ENCODE assay signal across 8 cellular contexts in the genomic region with DNA sequence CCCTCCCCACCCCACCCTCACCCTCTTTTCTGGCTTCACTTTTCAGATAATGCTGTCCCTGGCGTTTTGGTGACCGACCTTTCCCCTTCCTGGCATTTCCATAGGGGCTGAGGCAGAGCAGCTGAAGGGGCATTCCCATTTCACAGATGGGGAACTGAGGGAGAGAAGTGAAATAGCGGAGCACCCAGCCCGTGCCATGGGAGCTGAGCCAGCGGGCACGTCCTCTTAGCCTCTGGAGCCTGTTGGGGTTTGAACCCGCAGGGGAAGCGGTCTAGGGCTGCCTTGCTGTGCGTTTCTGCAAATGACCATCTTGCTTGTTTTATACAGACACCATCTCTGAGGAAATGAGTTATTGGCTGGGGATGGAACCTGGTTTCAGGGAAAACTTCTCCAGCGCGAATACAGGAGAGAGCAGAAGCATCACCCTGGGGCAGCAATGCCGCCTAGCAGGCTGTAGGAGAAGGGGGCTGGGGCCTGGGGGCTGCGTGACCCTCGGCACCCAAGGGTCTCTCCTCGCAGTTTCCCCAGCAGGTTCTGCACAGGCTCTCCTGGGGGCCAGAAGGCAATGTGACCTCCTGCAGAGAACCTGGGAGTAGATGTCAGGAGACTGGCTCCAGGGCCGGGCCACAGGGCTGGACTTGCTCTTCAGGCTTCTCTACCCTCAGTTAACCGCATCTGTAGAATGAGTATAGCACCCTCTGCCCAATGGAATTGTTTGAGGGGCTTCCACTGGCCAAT. TPM values are rescaled to one million over a fixed set of nuclear protein-coding genes. Genes with fewer than 3 reads are reported as not detected.
A peak's percentile ranks its signal among the peaks of the same experiment; 100 is the strongest.
DNase-seq lines count a peak whose midpoint lies in the region; ATAC-seq and TF ChIP-seq lines count a peak whose summit lies in the region.

No MANE protein-coding gene starts in this region.

- DNase-seq in stimulated activated CD4-positive, alpha-beta T cell treated with anti-CD3 and anti-CD28 coated beads, Interleukin-4, amount 100 ng/mL, for 1 hour: peak; percentile 15
- DNase-seq in stimulated activated CD4-positive, alpha-beta T cell treated with anti-CD3 and anti-CD28 coated beads, Interleukin-12 subunit alpha, Interleukin-12 subunit beta, amount 100 ng/mL, for 4 hours: no peak
- peak; percentile 43 for DNase-seq in activated naive CD8-positive, alpha-beta T cell treated with anti-CD3 and anti-CD28 coated beads, Interleukin-2, amount 10 ng/mL, durations not matched to agents 7 days and 5 days
- DNase-seq in kidney glomerular epithelial cell (lab: John Stamatoyannopoulos, UW) (peak; percentile 19), suprapubic skin (ENCODE audit: low spot score in 2 of 2) (peak in 1 of 2 donors; percentile 64), DMS153 (lab: John Stamatoyannopoulos, UW) (no peak), NCI-H187 treated with DMSO at 0.1 percent for 48 hours (lab: John Stamatoyannopoulos, UW) (no peak)

- no peaks in the 10 kb centered on the region for H3K27me3 ChIP-seq in suprapubic skin

- no peak for TF ChIP-seq CTCF in suprapubic skin (IDR thresholded peaks at IDR 0.05)

- no peak for TF ChIP-seq POLR2A in suprapubic skin (IDR thresholded peaks at IDR 0.05)

- ATAC-seq in activated naive CD8-positive, alpha-beta T cell treated with anti-CD3 and anti-CD28 coated beads, Interleukin-2, amount 10 ng/mL, durations not matched to agents 7 days and 5 days (ENCODE audit: low read depth): no peak
- no peak for ATAC-seq in GM18870 (IDR thresholded peaks at IDR 0.05; ENCODE audit: unreplicated experiment)

- H3K4me3 Mint-ChIP-seq in activated naive CD8-positive, alpha-beta T cell treated with anti-CD3 and anti-CD28 coated beads, Interleukin-2, amount 10 ng/mL, durations not matched to agents 7 days and 5 days: peak overlapping the region; percentile 98

- H3K36me3 ChIP-seq in suprapubic skin: no peaks in the 10 kb centered on the region

- 34% methylated on average over 12 of the region's 17 CpGs for WGBS in suprapubic skin

- peak overlapping the region; percentile 86 for H3K27ac Mint-ChIP-seq in activated naive CD8-positive, alpha-beta T cell treated with anti-CD3 and anti-CD28 coated beads, Interleukin-2, amount 10 ng/mL, durations not matched to agents 7 days and 5 days

- H3K4me1 Mint-ChIP-seq in activated naive CD8-positive, alpha-beta T cell treated with anti-CD3 and anti-CD28 coated beads, Interleukin-2, amount 10 ng/mL, durations not matched to agents 7 days and 5 days: peaks cover 37% of the 10 kb centered on the region

- no peaks in the 10 kb centered on the region for H3K9me3 Mint-ChIP-seq in activated naive CD8-positive, alpha-beta T cell treated with anti-CD3 and anti-CD28 coated beads, Interleukin-2, amount 10 ng/mL, durations not matched to agents 7 days and 5 days

- peak overlapping the region; percentile 88 for H3K4me3 ChIP-seq in suprapubic skin

- peaks cover 19% of the 10 kb centered on the region for H3K4me1 ChIP-seq in suprapubic skin

- TF ChIP-seq EP300 in suprapubic skin (IDR thresholded peaks at IDR 0.05): no peak

- POLR2A ChIA-PET in activated naive CD8-positive, alpha-beta T cell treated with anti-CD3 and anti-CD28 coated beads, Interleukin-2, amount 10 ng/mL, durations not matched to agents 7 days and 5 days (lab: Charles Lee): no interaction called here

- H3K36me3 Mint-ChIP-seq in activated naive CD8-positive, alpha-beta T cell treated with anti-CD3 and anti-CD28 coated beads, Interleukin-2, amount 10 ng/mL, durations not matched to agents 7 days and 5 days: peaks cover 20% of the 10 kb centered on the region

- H3K27ac ChIP-seq in suprapubic skin: no peak overlapping the region

- peaks cover 12% of the 10 kb centered on the region for H3K27me3 Mint-ChIP-seq in activated naive CD8-positive, alpha-beta T cell treated with anti-CD3 and anti-CD28 coated beads, Interleukin-2, amount 10 ng/mL, durations not matched to agents 7 days and 5 days

- no peaks in the 10 kb centered on the region for H3K9me3 ChIP-seq in suprapubic skin

RNA-seq across cellular contexts. Expression of gene PTPRJ, which starts 1.5 kb away (rescaled TPM):
- 10 to 100 TPM; 51.5 to 53.5 TPM for total RNA-seq in activated naive CD8-positive, alpha-beta T cell treated with anti-CD3 and anti-CD28 coated beads, Interleukin-2, amount 10 ng/mL, durations not matched to agents 7 days and 5 days
- 10 to 100 TPM in 3 of 4 donors, 1 to 10 TPM in 1; 4.0 to 15.5 (median 13.1) TPM for total RNA-seq in suprapubic skin

Comparison
In these comparisons a context has a peak if more than half of its experiments do, and no peak if none do; other contexts are left out.
1. DNase-seq: peak in stimulated activated CD4-positive, alpha-beta T cell treated with anti-CD3 and anti-CD28 coated beads, Interleukin-4, amount 100 ng/mL, for 1 hour (single experiment), activated naive CD8-positive, alpha-beta T cell treated with anti-CD3 and anti-CD28 coated beads, Interleukin-2, amount 10 ng/mL, durations not matched to agents 7 days and 5 days (single experiment) and kidney glomerular epithelial cell (single experiment); none in stimulated activated CD4-positive, alpha-beta T cell treated with anti-CD3 and anti-CD28 coated beads, Interleukin-12 subunit alpha, Interleukin-12 subunit beta, amount 100 ng/mL, for 4 hours (single experiment), DMS153 (single experiment) and NCI-H187 treated with DMSO at 0.1 percent for 48 hours (single experiment).